In the genomic region with DNA sequence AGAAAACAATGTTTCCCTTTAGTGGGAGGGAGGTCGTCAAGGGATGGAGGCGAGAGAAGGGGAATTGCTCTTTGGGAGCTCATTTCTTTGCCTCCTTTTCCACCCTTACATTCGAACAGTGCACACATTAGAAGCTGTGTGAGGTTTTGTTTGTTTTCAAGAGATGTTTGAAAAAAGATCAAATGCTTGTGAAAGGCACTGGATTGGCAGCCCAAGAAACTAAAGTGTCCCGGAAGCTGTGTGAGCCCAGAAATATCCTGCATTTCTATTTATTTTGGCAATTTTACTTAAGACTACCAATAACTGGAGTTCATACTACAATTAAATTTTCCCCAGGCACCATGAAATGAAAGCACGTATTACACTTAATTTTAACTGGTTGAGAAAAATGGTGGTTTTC, we compare ENCODE assay signal across 34 cellular contexts.
"Had no signal": no experiment of that assay in that cellular context is flagged by ENCODE, and none has a peak within 500 bp of the region (broad histone marks: within the 10 kb centered on the region; RNA-seq: fewer than 3 reads in every experiment).

No MANE protein-coding gene starts in this region.

- H3K4me1 ChIP-seq: adrenal gland, body of pancreas, breast epithelium had no signal

- H3K36me3 ChIP-seq: adrenal gland, brain microvascular endothelial cell, breast epithelium had no signal

- ATAC-seq: activated CD4-positive, CD25-positive, alpha-beta regulatory T cell treated with anti-CD3 and anti-CD28 coated beads, Interleukin-2, amount 50 U/mL, for 24 hours; activated CD8-positive, alpha-beta T cell treated with anti-CD3 and anti-CD28 coated beads for 36 hours; activated naive CD4-positive, alpha-beta T cell treated with anti-CD3 and anti-CD28 coated beads, Interleukin-2, amount 50 U/mL, for 72 hours; activated T-cell treated with anti-CD3 and anti-CD28 coated beads, Interleukin-2, amount 50 U/mL, for 4 hours; activated T-cell treated with anti-CD3 and anti-CD28 coated beads, Interleukin-2, amount 50 U/mL, for 72 hours; activated T-helper 17 cell treated with anti-CD3 and anti-CD28 coated beads, Interleukin-2, amount 50 U/mL, for 72 hours; body of pancreas had no signal

- H3K9me3 ChIP-seq: adrenal gland, body of pancreas, breast epithelium had no signal

- H3K27ac ChIP-seq: adrenal gland, body of pancreas, brain microvascular endothelial cell, breast epithelium, VCaP had no signal

- H3K27me3 ChIP-seq: adrenal gland, body of pancreas, brain microvascular endothelial cell, breast epithelium had no signal

- DNase-seq: activated B cell treated with CpG ODN at 0.5 μM for 24 hours; activated CD4-positive, alpha-beta memory T cell treated with anti-CD3 and anti-CD28 coated beads for 36 hours; activated CD4-positive, alpha-beta T cell treated with anti-CD3 and anti-CD28 coated beads for 4 hours; activated CD4-positive, alpha-beta T cell treated with anti-CD3 and anti-CD28 coated beads, Interleukin-2, amount 10 ng/mL, durations not matched to agents 24 days and 14 days; activated CD4-positive, alpha-beta T cell treated with anti-CD3 and anti-CD28 coated beads, Interleukin-2, amount 50 U/mL, for 1 hour; activated CD4-positive, alpha-beta T cell treated with anti-CD3 and anti-CD28 coated beads, Interleukin-2, amount 50 U/mL, for 4 hours; activated CD8-positive, alpha-beta memory T cell treated with anti-CD3 and anti-CD28 coated beads, Interleukin-2, amount 50 U/mL, for 4 hours; activated CD8-positive, alpha-beta T cell treated with anti-CD3 and anti-CD28 coated beads for 36 hours; activated effector memory CD4-positive, alpha-beta T cell treated with anti-CD3 and anti-CD28 coated beads, Interleukin-2, amount 50 U/mL, for 16 hours; activated gamma-delta T cell treated with Interleukin-2 at 50 U/mL for 16 hours; activated naive CD4-positive, alpha-beta T cell; activated naive CD4-positive, alpha-beta T cell treated with anti-CD3 and anti-CD28 coated beads for 36 hours; activated naive CD4-positive, alpha-beta T cell treated with anti-CD3 and anti-CD28 coated beads, Interleukin-2, amount 50 U/mL, for 16 hours; activated naive CD8-positive, alpha-beta T cell treated with anti-CD3 and anti-CD28 coated beads for 36 hours; activated T-cell treated with anti-CD3 and anti-CD28 coated beads for 4 hours; activated T-cell treated with anti-CD3 and anti-CD28 coated beads, Interleukin-2, amount 50 U/mL, for 1 hour; activated T-cell treated with anti-CD3 and anti-CD28 coated beads, Interleukin-2, amount 50 U/mL, for 4 hours; activated T-cell treated with anti-CD3 and anti-CD28 coated beads, Interleukin-2, amount 50 U/mL, for 72 hours; adrenal gland; amniotic stem cell; aorta; body of pancreas; brain microvascular endothelial cell; central memory CD4-positive, alpha-beta T cell; T-helper 1 cell; T-helper 2 cell; T-helper 9 cell had no signal

- H3K4me3 ChIP-seq: adrenal gland, body of pancreas, breast epithelium had no signal

- FAIRE-seq: astrocyte, TTC549 had no signal
